In the genomic region with DNA sequence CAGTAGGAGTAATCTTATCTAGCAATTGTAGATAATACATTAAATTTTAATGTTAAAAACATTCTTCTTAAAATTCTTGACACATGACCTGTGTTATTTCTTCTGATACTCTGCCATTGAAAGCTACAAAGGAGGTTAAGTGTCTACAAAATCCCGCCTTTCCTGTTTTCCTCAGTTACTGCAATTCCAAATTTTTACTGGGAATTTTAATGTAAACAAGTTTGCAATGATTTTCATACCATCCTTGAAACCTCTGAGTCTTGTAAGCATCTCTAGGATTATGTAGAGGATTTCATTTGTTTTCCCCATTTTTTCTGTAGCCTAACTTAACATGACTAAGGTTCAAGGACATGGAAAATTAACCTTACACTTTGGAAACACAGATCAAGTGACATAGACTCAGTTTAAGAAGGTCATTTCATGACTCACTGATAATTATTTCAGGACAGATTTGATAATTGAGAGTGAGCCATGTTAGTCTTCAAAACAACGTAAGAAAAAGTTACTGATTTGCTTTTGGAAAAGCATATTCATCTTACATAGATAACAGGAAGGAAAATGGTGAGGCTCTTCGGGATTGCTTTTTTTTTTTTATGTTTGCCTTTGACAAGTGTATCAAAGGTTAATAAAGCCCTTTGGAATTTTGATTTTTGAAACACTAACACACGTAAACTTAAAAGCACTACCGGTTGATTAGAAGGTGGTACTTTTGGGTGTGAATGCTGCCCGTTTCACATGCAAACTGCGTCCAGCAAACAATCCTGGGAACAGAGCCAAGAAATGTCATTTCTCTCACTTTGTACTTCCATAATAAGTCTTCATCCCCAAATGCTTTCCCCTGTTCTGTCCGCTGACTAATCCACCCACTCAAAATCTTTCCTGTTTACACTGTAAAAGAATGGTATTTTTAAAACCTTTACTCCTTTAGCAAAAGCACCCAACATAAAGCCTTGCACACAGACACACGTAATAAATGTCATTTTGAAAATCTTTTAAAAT, we compare ENCODE assay signal across 1 cellular context.
TF ChIP-seq lines count a peak whose summit lies in the region.

No MANE protein-coding gene starts in this region.

TF ChIP-seq in HepG2, 621 proteins besides CTCF, POLR2A, EP300 and RAD21 (continued from another document and continues in another):
- TF ChIP-seq, protein P1, sequence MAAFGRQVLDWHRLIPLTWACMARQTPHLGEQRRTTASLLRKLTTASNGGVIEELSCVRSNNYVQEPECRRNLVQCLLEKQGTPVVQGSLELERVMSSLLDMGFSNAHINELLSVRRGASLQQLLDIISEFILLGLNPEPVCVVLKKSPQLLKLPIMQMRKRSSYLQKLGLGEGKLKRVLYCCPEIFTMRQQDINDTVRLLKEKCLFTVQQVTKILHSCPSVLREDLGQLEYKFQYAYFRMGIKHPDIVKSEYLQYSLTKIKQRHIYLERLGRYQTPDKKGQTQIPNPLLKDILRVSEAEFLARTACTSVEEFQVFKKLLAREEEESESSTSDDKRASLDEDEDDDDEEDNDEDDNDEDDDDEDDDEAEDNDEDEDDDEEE (CRISPR knock-in tag; IDR thresholded peaks at IDR 0.05): no peak
- TF ChIP-seq BRD4 (CRISPR knock-in tag; IDR thresholded peaks at IDR 0.05): no peak
- no peak for TF ChIP-seq ZNF75D (CRISPR knock-in tag; IDR thresholded peaks at IDR 0.05; ENCODE audit: borderline replicate concordance)
- no peak for TF ChIP-seq ZFP90 (CRISPR knock-in tag; IDR thresholded peaks at IDR 0.05; ENCODE audit: borderline replicate concordance)
- no peak for TF ChIP-seq NFYB (CRISPR knock-in tag; IDR thresholded peaks at IDR 0.05)
- no peak; the same call in 1 of the 2 replicates for TF ChIP-seq ZNF766 (CRISPR knock-in tag; IDR thresholded peaks at IDR 0.05; ENCODE audit: borderline replicate concordance)
- no peak for TF ChIP-seq FOXP1 (IDR thresholded peaks at IDR 0.05)
- TF ChIP-seq FOXP1 (CRISPR knock-in tag; IDR thresholded peaks at IDR 0.05): peak; percentile 50; the same call in 1 of the 2 replicates
- TF ChIP-seq, protein P2, sequence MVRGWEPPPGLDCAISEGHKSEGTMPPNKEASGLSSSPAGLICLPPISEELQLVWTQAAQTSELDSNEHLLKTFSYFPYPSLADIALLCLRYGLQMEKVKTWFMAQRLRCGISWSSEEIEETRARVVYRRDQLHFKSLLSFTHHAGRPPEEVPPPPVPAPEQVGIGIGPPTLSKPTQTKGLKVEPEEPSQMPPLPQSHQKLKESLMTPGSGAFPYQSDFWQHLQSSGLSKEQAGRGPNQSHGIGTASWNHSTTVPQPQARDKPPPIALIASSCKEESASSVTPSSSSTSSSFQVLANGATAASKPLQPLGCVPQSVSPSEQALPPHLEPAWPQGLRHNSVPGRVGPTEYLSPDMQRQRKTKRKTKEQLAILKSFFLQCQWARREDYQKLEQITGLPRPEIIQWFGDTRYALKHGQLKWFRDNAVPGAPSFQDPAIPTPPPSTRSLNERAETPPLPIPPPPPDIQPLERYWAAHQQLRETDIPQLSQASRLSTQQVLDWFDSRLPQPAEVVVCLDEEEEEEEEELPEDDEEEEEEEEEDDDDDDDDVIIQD (CRISPR knock-in tag; IDR thresholded peaks at IDR 0.05; ENCODE audit: low read depth): peak; percentile 42; the same call in 1 of the 2 replicates
- TF ChIP-seq HNRNPUL1 (IDR thresholded peaks at IDR 0.05; ENCODE audit: low read depth, low read length): no peak
- TF ChIP-seq ZKSCAN5 (CRISPR knock-in tag; IDR thresholded peaks at IDR 0.05): no peak
- no peak for TF ChIP-seq CHD4 (IDR thresholded peaks at IDR 0.05; ENCODE audit: borderline replicate concordance, low read length)
- no peak for TF ChIP-seq SOX6 (IDR thresholded peaks at IDR 0.05)
- peak; percentile 88 for TF ChIP-seq SOX6 (CRISPR knock-in tag; IDR thresholded peaks at IDR 0.05)
- 0 out of 2 replicates have a peak, but pooled peaks have one; percentile 19 for TF ChIP-seq ZNF205 (CRISPR knock-in tag; IDR thresholded peaks at IDR 0.05)
- TF ChIP-seq SIX1 (CRISPR knock-in tag; IDR thresholded peaks at IDR 0.05; ENCODE audit: borderline replicate concordance): 0 out of 2 replicates have a peak, but pooled peaks have one; percentile 69
- no peak for TF ChIP-seq HNRNPLL (IDR thresholded peaks at IDR 0.05; ENCODE audit: low read depth, low read length, poor library complexity, severe bottlenecking)
- TF ChIP-seq, protein P3, sequence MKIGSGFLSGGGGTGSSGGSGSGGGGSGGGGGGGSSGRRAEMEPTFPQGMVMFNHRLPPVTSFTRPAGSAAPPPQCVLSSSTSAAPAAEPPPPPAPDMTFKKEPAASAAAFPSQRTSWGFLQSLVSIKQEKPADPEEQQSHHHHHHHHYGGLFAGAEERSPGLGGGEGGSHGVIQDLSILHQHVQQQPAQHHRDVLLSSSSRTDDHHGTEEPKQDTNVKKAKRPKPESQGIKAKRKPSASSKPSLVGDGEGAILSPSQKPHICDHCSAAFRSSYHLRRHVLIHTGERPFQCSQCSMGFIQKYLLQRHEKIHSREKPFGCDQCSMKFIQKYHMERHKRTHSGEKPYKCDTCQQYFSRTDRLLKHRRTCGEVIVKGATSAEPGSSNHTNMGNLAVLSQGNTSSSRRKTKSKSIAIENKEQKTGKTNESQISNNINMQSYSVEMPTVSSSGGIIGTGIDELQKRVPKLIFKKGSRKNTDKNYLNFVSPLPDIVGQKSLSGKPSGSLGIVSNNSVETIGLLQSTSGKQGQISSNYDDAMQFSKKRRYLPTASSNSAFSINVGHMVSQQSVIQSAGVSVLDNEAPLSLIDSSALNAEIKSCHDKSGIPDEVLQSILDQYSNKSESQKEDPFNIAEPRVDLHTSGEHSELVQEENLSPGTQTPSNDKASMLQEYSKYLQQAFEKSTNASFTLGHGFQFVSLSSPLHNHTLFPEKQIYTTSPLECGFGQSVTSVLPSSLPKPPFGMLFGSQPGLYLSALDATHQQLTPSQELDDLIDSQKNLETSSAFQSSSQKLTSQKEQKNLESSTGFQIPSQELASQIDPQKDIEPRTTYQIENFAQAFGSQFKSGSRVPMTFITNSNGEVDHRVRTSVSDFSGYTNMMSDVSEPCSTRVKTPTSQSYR (CRISPR knock-in tag; IDR thresholded peaks at IDR 0.05; ENCODE audit: borderline replicate concordance): no peak
- no peak for TF ChIP-seq ZSCAN22 (CRISPR knock-in tag; IDR thresholded peaks at IDR 0.05)
- TF ChIP-seq MZF1 (CRISPR knock-in tag; IDR thresholded peaks at IDR 0.05; ENCODE audit: borderline replicate concordance): no peak
- TF ChIP-seq, protein P4, sequence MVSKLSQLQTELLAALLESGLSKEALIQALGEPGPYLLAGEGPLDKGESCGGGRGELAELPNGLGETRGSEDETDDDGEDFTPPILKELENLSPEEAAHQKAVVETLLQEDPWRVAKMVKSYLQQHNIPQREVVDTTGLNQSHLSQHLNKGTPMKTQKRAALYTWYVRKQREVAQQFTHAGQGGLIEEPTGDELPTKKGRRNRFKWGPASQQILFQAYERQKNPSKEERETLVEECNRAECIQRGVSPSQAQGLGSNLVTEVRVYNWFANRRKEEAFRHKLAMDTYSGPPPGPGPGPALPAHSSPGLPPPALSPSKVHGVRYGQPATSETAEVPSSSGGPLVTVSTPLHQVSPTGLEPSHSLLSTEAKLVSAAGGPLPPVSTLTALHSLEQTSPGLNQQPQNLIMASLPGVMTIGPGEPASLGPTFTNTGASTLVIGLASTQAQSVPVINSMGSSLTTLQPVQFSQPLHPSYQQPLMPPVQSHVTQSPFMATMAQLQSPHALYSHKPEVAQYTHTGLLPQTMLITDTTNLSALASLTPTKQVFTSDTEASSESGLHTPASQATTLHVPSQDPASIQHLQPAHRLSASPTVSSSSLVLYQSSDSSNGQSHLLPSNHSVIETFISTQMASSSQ (IDR thresholded peaks at IDR 0.05; ENCODE audit: low read depth): no peak
- TF ChIP-seq, protein P4 (CRISPR knock-in tag; IDR thresholded peaks at IDR 0.05; ENCODE audit: borderline replicate concordance): no peak
- TF ChIP-seq, protein P5, sequence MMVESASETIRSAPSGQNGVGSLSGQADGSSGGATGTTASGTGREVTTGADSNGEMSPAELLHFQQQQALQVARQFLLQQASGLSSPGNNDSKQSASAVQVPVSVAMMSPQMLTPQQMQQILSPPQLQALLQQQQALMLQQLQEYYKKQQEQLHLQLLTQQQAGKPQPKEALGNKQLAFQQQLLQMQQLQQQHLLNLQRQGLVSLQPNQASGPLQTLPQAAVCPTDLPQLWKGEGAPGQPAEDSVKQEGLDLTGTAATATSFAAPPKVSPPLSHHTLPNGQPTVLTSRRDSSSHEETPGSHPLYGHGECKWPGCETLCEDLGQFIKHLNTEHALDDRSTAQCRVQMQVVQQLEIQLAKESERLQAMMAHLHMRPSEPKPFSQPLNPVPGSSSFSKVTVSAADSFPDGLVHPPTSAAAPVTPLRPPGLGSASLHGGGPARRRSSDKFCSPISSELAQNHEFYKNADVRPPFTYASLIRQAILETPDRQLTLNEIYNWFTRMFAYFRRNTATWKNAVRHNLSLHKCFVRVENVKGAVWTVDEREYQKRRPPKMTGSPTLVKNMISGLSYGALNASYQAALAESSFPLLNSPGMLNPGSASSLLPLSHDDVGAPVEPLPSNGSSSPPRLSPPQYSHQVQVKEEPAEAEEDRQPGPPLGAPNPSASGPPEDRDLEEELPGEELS (CRISPR knock-in tag; IDR thresholded peaks at IDR 0.05): peak; percentile 81
- TF ChIP-seq JDP2 (CRISPR knock-in tag; IDR thresholded peaks at IDR 0.05; ENCODE audit: borderline replicate concordance): no peak
- no peak for TF ChIP-seq ZNF552 (CRISPR knock-in tag; IDR thresholded peaks at IDR 0.05; ENCODE audit: borderline replicate concordance)
- TF ChIP-seq, protein P6, sequence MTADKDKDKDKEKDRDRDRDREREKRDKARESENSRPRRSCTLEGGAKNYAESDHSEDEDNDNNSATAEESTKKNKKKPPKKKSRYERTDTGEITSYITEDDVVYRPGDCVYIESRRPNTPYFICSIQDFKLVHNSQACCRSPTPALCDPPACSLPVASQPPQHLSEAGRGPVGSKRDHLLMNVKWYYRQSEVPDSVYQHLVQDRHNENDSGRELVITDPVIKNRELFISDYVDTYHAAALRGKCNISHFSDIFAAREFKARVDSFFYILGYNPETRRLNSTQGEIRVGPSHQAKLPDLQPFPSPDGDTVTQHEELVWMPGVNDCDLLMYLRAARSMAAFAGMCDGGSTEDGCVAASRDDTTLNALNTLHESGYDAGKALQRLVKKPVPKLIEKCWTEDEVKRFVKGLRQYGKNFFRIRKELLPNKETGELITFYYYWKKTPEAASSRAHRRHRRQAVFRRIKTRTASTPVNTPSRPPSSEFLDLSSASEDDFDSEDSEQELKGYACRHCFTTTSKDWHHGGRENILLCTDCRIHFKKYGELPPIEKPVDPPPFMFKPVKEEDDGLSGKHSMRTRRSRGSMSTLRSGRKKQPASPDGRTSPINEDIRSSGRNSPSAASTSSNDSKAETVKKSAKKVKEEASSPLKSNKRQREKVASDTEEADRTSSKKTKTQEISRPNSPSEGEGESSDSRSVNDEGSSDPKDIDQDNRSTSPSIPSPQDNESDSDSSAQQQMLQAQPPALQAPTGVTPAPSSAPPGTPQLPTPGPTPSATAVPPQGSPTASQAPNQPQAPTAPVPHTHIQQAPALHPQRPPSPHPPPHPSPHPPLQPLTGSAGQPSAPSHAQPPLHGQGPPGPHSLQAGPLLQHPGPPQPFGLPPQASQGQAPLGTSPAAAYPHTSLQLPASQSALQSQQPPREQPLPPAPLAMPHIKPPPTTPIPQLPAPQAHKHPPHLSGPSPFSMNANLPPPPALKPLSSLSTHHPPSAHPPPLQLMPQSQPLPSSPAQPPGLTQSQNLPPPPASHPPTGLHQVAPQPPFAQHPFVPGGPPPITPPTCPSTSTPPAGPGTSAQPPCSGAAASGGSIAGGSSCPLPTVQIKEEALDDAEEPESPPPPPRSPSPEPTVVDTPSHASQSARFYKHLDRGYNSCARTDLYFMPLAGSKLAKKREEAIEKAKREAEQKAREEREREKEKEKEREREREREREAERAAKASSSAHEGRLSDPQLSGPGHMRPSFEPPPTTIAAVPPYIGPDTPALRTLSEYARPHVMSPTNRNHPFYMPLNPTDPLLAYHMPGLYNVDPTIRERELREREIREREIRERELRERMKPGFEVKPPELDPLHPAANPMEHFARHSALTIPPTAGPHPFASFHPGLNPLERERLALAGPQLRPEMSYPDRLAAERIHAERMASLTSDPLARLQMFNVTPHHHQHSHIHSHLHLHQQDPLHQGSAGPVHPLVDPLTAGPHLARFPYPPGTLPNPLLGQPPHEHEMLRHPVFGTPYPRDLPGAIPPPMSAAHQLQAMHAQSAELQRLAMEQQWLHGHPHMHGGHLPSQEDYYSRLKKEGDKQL (CRISPR knock-in tag; IDR thresholded peaks at IDR 0.05; ENCODE audit: low read depth): no peak
- no peak for TF ChIP-seq ZNF790 (CRISPR knock-in tag; IDR thresholded peaks at IDR 0.05; ENCODE audit: borderline replicate concordance)
- TF ChIP-seq, protein P7, sequence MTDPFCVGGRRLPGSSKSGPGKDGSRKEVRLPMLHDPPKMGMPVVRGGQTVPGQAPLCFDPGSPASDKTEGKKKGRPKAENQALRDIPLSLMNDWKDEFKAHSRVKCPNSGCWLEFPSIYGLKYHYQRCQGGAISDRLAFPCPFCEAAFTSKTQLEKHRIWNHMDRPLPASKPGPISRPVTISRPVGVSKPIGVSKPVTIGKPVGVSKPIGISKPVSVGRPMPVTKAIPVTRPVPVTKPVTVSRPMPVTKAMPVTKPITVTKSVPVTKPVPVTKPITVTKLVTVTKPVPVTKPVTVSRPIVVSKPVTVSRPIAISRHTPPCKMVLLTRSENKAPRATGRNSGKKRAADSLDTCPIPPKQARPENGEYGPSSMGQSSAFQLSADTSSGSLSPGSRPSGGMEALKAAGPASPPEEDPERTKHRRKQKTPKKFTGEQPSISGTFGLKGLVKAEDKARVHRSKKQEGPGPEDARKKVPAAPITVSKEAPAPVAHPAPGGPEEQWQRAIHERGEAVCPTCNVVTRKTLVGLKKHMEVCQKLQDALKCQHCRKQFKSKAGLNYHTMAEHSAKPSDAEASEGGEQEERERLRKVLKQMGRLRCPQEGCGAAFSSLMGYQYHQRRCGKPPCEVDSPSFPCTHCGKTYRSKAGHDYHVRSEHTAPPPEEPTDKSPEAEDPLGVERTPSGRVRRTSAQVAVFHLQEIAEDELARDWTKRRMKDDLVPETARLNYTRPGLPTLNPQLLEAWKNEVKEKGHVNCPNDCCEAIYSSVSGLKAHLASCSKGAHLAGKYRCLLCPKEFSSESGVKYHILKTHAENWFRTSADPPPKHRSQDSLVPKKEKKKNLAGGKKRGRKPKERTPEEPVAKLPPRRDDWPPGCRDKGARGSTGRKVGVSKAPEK (CRISPR knock-in tag; IDR thresholded peaks at IDR 0.05; ENCODE audit: borderline replicate concordance): no peak
- TF ChIP-seq IRF2 (CRISPR knock-in tag; IDR thresholded peaks at IDR 0.05): peak; percentile 25; the same call in 1 of the 2 replicates
